ENCODE assay signal across 1 cellular context in the genomic region with DNA sequence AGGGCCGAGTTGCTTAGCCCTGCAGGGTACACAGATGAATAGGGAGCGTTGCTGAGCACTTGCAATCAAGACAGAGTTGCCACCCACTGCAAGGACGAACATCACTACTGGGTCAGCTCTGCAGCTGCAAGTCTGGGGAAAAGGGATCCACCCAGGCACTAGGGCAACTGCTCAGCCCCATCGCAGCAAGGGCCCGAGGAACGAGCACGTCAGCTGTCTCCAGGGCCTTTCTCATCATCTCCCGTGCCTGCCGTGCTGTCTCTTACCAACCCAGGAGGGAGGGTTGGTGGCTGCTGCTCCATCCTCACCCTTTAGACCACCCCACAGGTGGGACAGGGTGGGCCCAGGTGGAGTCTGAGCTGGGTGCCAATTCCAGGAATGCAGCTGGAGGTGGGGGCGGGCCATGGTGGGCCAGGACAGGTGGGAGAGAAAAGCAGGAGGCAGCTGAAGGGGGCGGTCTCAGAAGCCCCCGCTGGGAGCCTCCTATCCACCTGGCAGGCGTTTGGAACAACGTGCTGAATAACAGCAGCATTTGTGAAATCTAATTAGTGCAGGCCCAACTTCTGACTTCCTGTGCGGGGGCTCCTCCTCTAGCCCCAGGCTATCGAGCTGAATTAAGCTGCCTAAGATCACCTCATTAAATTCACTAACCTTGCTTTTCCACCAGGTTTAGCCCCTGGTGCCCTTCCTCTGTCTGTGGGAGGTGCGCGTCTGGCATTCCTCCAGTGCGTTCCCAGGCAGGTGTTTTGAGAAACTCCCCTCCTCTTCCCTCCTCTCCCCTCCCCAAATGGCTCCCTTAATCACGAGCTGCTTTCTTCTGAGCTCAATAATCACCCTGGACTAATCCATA.
TF ChIP-seq lines count a peak whose summit lies in the region.

No MANE protein-coding gene starts in this region.

TF ChIP-seq in HCT116, 20 proteins besides CTCF, POLR2A, EP300 and RAD21 (continued from another document):
- TF ChIP-seq, protein P1, sequence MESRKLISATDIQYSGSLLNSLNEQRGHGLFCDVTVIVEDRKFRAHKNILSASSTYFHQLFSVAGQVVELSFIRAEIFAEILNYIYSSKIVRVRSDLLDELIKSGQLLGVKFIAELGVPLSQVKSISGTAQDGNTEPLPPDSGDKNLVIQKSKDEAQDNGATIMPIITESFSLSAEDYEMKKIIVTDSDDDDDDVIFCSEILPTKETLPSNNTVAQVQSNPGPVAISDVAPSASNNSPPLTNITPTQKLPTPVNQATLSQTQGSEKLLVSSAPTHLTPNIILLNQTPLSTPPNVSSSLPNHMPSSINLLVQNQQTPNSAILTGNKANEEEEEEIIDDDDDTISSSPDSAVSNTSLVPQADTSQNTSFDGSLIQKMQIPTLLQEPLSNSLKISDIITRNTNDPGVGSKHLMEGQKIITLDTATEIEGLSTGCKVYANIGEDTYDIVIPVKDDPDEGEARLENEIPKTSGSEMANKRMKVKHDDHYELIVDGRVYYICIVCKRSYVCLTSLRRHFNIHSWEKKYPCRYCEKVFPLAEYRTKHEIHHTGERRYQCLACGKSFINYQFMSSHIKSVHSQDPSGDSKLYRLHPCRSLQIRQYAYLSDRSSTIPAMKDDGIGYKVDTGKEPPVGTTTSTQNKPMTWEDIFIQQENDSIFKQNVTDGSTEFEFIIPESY (IDR thresholded peaks at IDR 0.05; ENCODE audit: extremely low read depth, insufficient replicate concordance, low read length): no peak
- TF ChIP-seq, protein P2, sequence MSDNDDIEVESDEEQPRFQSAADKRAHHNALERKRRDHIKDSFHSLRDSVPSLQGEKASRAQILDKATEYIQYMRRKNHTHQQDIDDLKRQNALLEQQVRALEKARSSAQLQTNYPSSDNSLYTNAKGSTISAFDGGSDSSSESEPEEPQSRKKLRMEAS (IDR thresholded peaks at IDR 0.05): no peak
- TF ChIP-seq CBX3 (IDR thresholded peaks at IDR 0.05; ENCODE audit: low read depth): no peak
- TF ChIP-seq SRF (IDR thresholded peaks at IDR 0.05; ENCODE audit: low read depth): no peak
- no peak for TF ChIP-seq EGR1 (IDR thresholded peaks at IDR 0.05; ENCODE audit: low read depth)
